ENCODE assay signal across 23 cellular contexts in genomic region chr9:84691634-84692033, GRCh38.
"Had no signal": no experiment of that assay in that cellular context is flagged by ENCODE, and none has a peak within 500 bp of the region (broad histone marks: within the 10 kb centered on the region; RNA-seq: fewer than 3 reads in every experiment).

No MANE protein-coding gene starts in this region.

- H3K4me1 ChIP-seq: esophagus squamous epithelium, gastroesophageal sphincter, psoas muscle, upper lobe of left lung, uterus had no signal

- H3K27ac ChIP-seq: esophagus squamous epithelium, gastroesophageal sphincter, neutrophil, psoas muscle, uterus had no signal

- H3K4me3 Mint-ChIP-seq: dendritic cell treated with granulocyte-macrophage colony-stimulating factor and Interleukin-4, amounts not matched to agents 40 ng/mL and 50 ng/mL, for 4 days; naive B cell; nephron; stimulated activated naive B cell treated with anti-CD40 and anti-IgM and Interleukin-4, amounts not matched to agents 10 μg/mL and 1 μg/mL and 100 μg/mL, for 72 hours; stimulated activated naive CD8-positive, alpha-beta T cell treated with anti-CD3 and anti-CD28 coated beads, Interleukin-15, amount 100 ng/mL, for 72 hours had no signal

- H3K4me1 Mint-ChIP-seq: naive B cell; stimulated activated naive B cell treated with anti-CD40 and anti-IgM and Interleukin-4, amounts not matched to agents 10 μg/mL and 1 μg/mL and 100 μg/mL, for 72 hours; stimulated activated naive CD8-positive, alpha-beta T cell treated with anti-CD3 and anti-CD28 coated beads, Interleukin-15, amount 100 ng/mL, for 72 hours had no signal

- H3K9me3 Mint-ChIP-seq: dendritic cell treated with granulocyte-macrophage colony-stimulating factor and Interleukin-4, amounts not matched to agents 40 ng/mL and 50 ng/mL, for 4 days; naive B cell; nephron; stimulated activated naive B cell treated with anti-CD40 and anti-IgM and Interleukin-4, amounts not matched to agents 10 μg/mL and 1 μg/mL and 100 μg/mL, for 72 hours; stimulated activated naive CD8-positive, alpha-beta T cell treated with anti-CD3 and anti-CD28 coated beads, Interleukin-15, amount 100 ng/mL, for 72 hours had no signal

- H3K4me3 ChIP-seq: esophagus squamous epithelium, gastroesophageal sphincter, lung, psoas muscle, spleen, upper lobe of left lung, uterus had no signal

- DNase-seq: esophagus squamous epithelium; foreskin fibroblast; glutamatergic neuron; islet precursor cell; left cardiac atrium; left ventricle myocardium superior; mesendoderm; naive B cell; psoas muscle; spleen; stimulated activated CD4-positive, alpha-beta T cell treated with anti-CD3 and anti-CD28 coated beads, Interleukin-15, amount 100 ng/mL, for 24 hours; stimulated activated CD4-positive, alpha-beta T cell treated with anti-CD3 and anti-CD28 coated beads, Interleukin-1b, Interleukin-23, amount 100 ng/mL, for 48 hours; stimulated activated CD4-positive, alpha-beta T cell treated with anti-CD3 and anti-CD28 coated beads, Interleukin-4, amount 100 ng/mL, for 24 hours; stimulated activated naive B cell treated with anti-CD40 and anti-IgM and Interleukin-4, amounts not matched to agents 10 μg/mL and 1 μg/mL and 100 μg/mL, for 72 hours; stimulated activated naive CD8-positive, alpha-beta T cell treated with anti-CD3 and anti-CD28 coated beads, Interleukin-15, amount 100 ng/mL, for 72 hours; upper lobe of left lung; uterus had no signal

- H3K27me3 ChIP-seq: esophagus squamous epithelium, gastroesophageal sphincter, spleen, upper lobe of left lung, uterus had no signal

- H3K36me3 ChIP-seq: esophagus squamous epithelium, gastroesophageal sphincter, neutrophil, spleen, upper lobe of left lung, uterus had no signal

- ATAC-seq: gastroesophageal sphincter; left cardiac atrium; left ventricle myocardium superior; psoas muscle; sciatic nerve; stimulated activated naive B cell treated with anti-CD40 and anti-IgM and Interleukin-4, amounts not matched to agents 10 μg/mL and 1 μg/mL and 100 μg/mL, for 72 hours; stimulated activated naive CD8-positive, alpha-beta T cell treated with anti-CD3 and anti-CD28 coated beads, Interleukin-15, amount 100 ng/mL, for 72 hours had no signal

- H3K36me3 Mint-ChIP-seq: naive B cell; stimulated activated naive B cell treated with anti-CD40 and anti-IgM and Interleukin-4, amounts not matched to agents 10 μg/mL and 1 μg/mL and 100 μg/mL, for 72 hours had no signal

- H3K27ac Mint-ChIP-seq: dendritic cell treated with granulocyte-macrophage colony-stimulating factor and Interleukin-4, amounts not matched to agents 40 ng/mL and 50 ng/mL, for 4 days; naive B cell; nephron; stimulated activated naive B cell treated with anti-CD40 and anti-IgM and Interleukin-4, amounts not matched to agents 10 μg/mL and 1 μg/mL and 100 μg/mL, for 72 hours; stimulated activated naive CD8-positive, alpha-beta T cell treated with anti-CD3 and anti-CD28 coated beads, Interleukin-15, amount 100 ng/mL, for 72 hours had no signal

- H3K9me3 ChIP-seq: esophagus squamous epithelium, gastroesophageal sphincter, neutrophil, psoas muscle, spleen, upper lobe of left lung, uterus had no signal
